In genomic region chr2:28400434-28400833, GRCh38 we compare ENCODE assay signal across 13 cellular contexts. TPM values are rescaled to one million over a fixed set of nuclear protein-coding genes. Genes with fewer than 3 reads are reported as not detected.
DNase-seq lines count a peak whose midpoint lies in the region; ATAC-seq and TF ChIP-seq lines count a peak whose summit lies in the region.
"Had no signal": no experiment of that assay in that cellular context is flagged by ENCODE, and none has a peak within 500 bp of the region (broad histone marks: within the 10 kb centered on the region; RNA-seq: fewer than 3 reads in every experiment).

No MANE protein-coding gene starts in this region.

- DNase-seq in HFFc6 (no peak), left ventricle myocardium inferior (no peak), gastrocnemius medialis (no peak), amniotic stem cell (lab: John Stamatoyannopoulos, UW) (no peak), OCI-M1 (lab: John Stamatoyannopoulos, UW) (no peak)
- DNase-seq in activated CD4-positive, alpha-beta memory T cell treated with anti-CD3 and anti-CD28 coated beads, Interleukin-2, amount 10 ng/mL, durations not matched to agents 7 days and 5 days, result no peak
- DNase-seq: activated CD4-positive, alpha-beta T cell treated with anti-CD3 and anti-CD28 coated beads, Interleukin-2, amount 50 U/mL, for 48 hours; COR-L47; NCI-H1694; T-cell had no signal

- H3K4me1 ChIP-seq in left ventricle myocardium inferior (peaks cover 98% of the 10 kb centered on the region), gastrocnemius medialis (peaks cover 78 to 80% of the 10 kb centered on the region in 2 donors)

- TF ChIP-seq POLR2A in gastrocnemius medialis (IDR thresholded peaks at IDR 0.05), result no peak

- H3K27me3 Mint-ChIP-seq in HFFc6 (ENCODE audit: insufficient read depth), result peaks cover 7% of the 10 kb centered on the region
- no peaks in the 10 kb centered on the region for H3K27me3 Mint-ChIP-seq in activated CD4-positive, alpha-beta memory T cell treated with anti-CD3 and anti-CD28 coated beads, Interleukin-2, amount 10 ng/mL, durations not matched to agents 7 days and 5 days
- H3K27me3 Mint-ChIP-seq: T-cell had no signal

- peaks cover 38% of the 10 kb centered on the region for H3K36me3 Mint-ChIP-seq in HFFc6 (ENCODE audit: low read depth)
- peaks cover 54% of the 10 kb centered on the region for H3K36me3 Mint-ChIP-seq in activated CD4-positive, alpha-beta memory T cell treated with anti-CD3 and anti-CD28 coated beads, Interleukin-2, amount 10 ng/mL, durations not matched to agents 7 days and 5 days (ENCODE audit: low read depth)

- H3K27ac Mint-ChIP-seq in HFFc6, result peak overlapping the region; percentile 74
- H3K27ac Mint-ChIP-seq in activated CD4-positive, alpha-beta memory T cell treated with anti-CD3 and anti-CD28 coated beads, Interleukin-2, amount 10 ng/mL, durations not matched to agents 7 days and 5 days, result peak overlapping the region; percentile 1
- H3K27ac Mint-ChIP-seq: T-cell had no signal

- H3K4me3 Mint-ChIP-seq in HFFc6, result peak overlapping the region; percentile 63
- no peak overlapping the region for H3K4me3 Mint-ChIP-seq in activated CD4-positive, alpha-beta memory T cell treated with anti-CD3 and anti-CD28 coated beads, Interleukin-2, amount 10 ng/mL, durations not matched to agents 7 days and 5 days
- H3K4me3 Mint-ChIP-seq: T-cell had no signal

- peak overlapping the region; percentile 84 for H3K4me3 ChIP-seq in left ventricle myocardium inferior
- H3K4me3 ChIP-seq in gastrocnemius medialis, result peak overlapping the region in 2 of 4 donors; percentile 7 to 16

- peak overlapping the region; percentile 100 for H3K27ac ChIP-seq in left ventricle myocardium inferior (replicated peaks)
- H3K27ac ChIP-seq in gastrocnemius medialis, result peak overlapping the region; percentile 98 to 100 (median 99)

- ATAC-seq in gastrocnemius medialis (no peak), GM21390 (IDR thresholded peaks at IDR 0.05; ENCODE audit: unreplicated experiment) (no peak), HG02938 (IDR thresholded peaks at IDR 0.05; ENCODE audit: unreplicated experiment) (no peak)
- ATAC-seq: HepG2, T-cell had no signal

- H3K9me3 ChIP-seq in left ventricle myocardium inferior (replicated peaks), result no peaks in the 10 kb centered on the region
- no peaks in the 10 kb centered on the region for H3K9me3 ChIP-seq in gastrocnemius medialis

- H3K9me3 Mint-ChIP-seq in HFFc6, result no peaks in the 10 kb centered on the region
- no peaks in the 10 kb centered on the region for H3K9me3 Mint-ChIP-seq in activated CD4-positive, alpha-beta memory T cell treated with anti-CD3 and anti-CD28 coated beads, Interleukin-2, amount 10 ng/mL, durations not matched to agents 7 days and 5 days
- H3K9me3 Mint-ChIP-seq: T-cell had no signal

- TF ChIP-seq CTCF in HFFc6 (IDR thresholded peaks at IDR 0.05) (no peak), left ventricle myocardium inferior (IDR thresholded peaks at IDR 0.05; ENCODE audit: borderline replicate concordance) (no peak), gastrocnemius medialis (IDR thresholded peaks at IDR 0.05 in 4 of 5, conservative IDR thresholded peaks at IDR 0.05 in 1 of 5) (no peak)

- H3K4me1 Mint-ChIP-seq in HFFc6 (ENCODE audit: low read depth), result no peaks in the 10 kb centered on the region; the same call in none of the 2 replicates
- H3K4me1 Mint-ChIP-seq in activated CD4-positive, alpha-beta memory T cell treated with anti-CD3 and anti-CD28 coated beads, Interleukin-2, amount 10 ng/mL, durations not matched to agents 7 days and 5 days, result peaks cover 79% of the 10 kb centered on the region

- in situ Hi-C loops in gastrocnemius medialis (cut with MboI; ENCODE audit: low sequenced_read_pairs in 4 of 4), result no loop called here

- CTCF ChIA-PET in activated CD4-positive, alpha-beta memory T cell treated with anti-CD3 and anti-CD28 coated beads, Interleukin-2, amount 10 ng/mL, durations not matched to agents 7 days and 5 days (lab: Charles Lee), result interaction anchor here (0.6 to 1.6 kb wide), 5 partner anchors 9 to 677 kb away, joined by 3 to 4 read pairs (median 4); no protein-coding TSS in a partner anchor

- POLR2A ChIA-PET in activated CD4-positive, alpha-beta memory T cell treated with anti-CD3 and anti-CD28 coated beads, Interleukin-2, amount 10 ng/mL, durations not matched to agents 7 days and 5 days (lab: Charles Lee), result interaction anchor here (0.8 to 3.4 kb wide), 3 partner anchors 8 to 33 kb away, joined by 3 to 19 read pairs (median 4); partner anchors contain the start of gene FOSL2

- H3K27me3 ChIP-seq in left ventricle myocardium inferior (ENCODE audit: low read depth), result no peaks in the 10 kb centered on the region
- H3K27me3 ChIP-seq in gastrocnemius medialis, result no peaks in the 10 kb centered on the region

- H3K36me3 ChIP-seq in left ventricle myocardium inferior, result peaks cover 26% of the 10 kb centered on the region
- peaks cover 12 to 47% of the 10 kb centered on the region in 2 donors for H3K36me3 ChIP-seq in gastrocnemius medialis

- intact Hi-C loops in left ventricle myocardium inferior (cut with micrococcal nuclease), result no loop called here
- intact Hi-C loops in gastrocnemius medialis (cut with DNase I; ENCODE audit: low total_unique reads), result no loop called here

RNA-seq across cellular contexts. Expression of gene FOSL2, which starts 7.8 kb away (rescaled TPM):
- 100 to 1,000 TPM in 5 of 6 experiments, 10 to 100 TPM in 1; 90.1 to 128 (median 116) TPM for total RNA-seq in HFFc6 (2021; fragmentation: NEBNext Ultra II Directional; extraction: Animal tissue kit (Norgen Biotek cat#: 25700))
- 100 to 1,000 TPM in 1 of 2 experiments, 10 to 100 TPM in 1; 96.4 to 100 TPM for total RNA-seq in activated CD4-positive, alpha-beta memory T cell treated with anti-CD3 and anti-CD28 coated beads, Interleukin-2, amount 10 ng/mL, durations not matched to agents 7 days and 5 days
- 50.2 TPM for total RNA-seq in left ventricle myocardium inferior
- total RNA-seq in gastrocnemius medialis, result 100 to 1,000 TPM; 193 to 214 (median 210) TPM
